In the genomic region with DNA sequence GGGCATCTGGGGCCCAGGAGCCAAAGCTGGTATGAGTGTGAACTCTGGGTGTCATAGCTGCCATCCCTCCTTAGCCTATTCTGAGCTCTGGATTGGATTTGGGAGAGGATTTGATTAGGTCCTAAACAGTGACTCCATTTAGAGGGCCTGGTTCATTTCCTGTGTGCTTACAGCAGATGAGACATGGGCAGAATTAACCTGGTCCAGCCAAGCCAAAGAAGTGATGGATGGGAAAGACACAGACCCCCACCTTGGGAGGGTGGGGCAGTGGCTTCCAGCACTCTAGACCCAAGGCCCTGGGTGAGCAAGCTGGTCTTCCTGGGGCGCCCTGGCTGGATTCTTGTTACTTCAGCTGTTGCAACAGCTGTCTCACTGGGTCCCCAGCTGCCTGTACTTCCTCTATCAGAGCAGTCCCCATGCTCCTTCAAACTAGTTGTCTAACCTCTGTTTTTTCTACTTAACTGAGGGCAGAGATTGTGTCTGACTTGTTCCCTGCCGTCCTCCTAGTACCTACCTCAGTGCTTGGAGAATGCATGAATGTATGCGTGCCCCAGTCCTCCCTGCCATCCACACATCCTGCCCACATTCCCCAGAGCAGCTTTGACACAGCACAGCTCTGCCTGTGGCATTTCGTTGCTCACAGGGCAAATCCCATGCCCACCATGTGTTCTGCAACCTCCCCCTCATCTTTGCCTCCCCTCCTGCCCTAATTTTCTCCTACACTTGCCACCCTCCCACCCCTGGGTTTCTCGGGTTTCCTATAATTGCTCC, we compare ENCODE assay signal across 8 cellular contexts.
DNase-seq lines count a peak whose midpoint lies in the region; ATAC-seq lines count a peak whose summit lies in the region.

No MANE protein-coding gene starts in this region.

- H3K36me3 Mint-ChIP-seq in T-helper 1 cell treated with Interleukin-12 subunit alpha and Interleukin-12 subunit beta and Interleukin-4 antibody, amounts not matched to agents 30 μg/mL and 1 μg/mL, for 36 hours (ENCODE audit: low read depth): peaks cover 7% of the 10 kb centered on the region

- peak overlapping the region; percentile 82 for H3K27ac Mint-ChIP-seq in T-helper 1 cell treated with Interleukin-12 subunit alpha and Interleukin-12 subunit beta and Interleukin-4 antibody, amounts not matched to agents 30 μg/mL and 1 μg/mL, for 36 hours

- peak overlapping the region; percentile 77 for H3K27ac ChIP-seq in epithelial cell of prostate

- ATAC-seq in GM19372 (IDR thresholded peaks at IDR 0.05; ENCODE audit: low read depth, unreplicated experiment) (peak; percentile 18), HG03575 (IDR thresholded peaks at IDR 0.05; ENCODE audit: extremely low read depth, insufficient number of reproducible peaks, low FRiP score, unreplicated experiment) (peak; percentile 1)

- peak overlapping the region; percentile 62 for H3K4me3 Mint-ChIP-seq in T-helper 1 cell treated with Interleukin-12 subunit alpha and Interleukin-12 subunit beta and Interleukin-4 antibody, amounts not matched to agents 30 μg/mL and 1 μg/mL, for 36 hours

- peaks cover 45% of the 10 kb centered on the region for H3K4me1 Mint-ChIP-seq in T-helper 1 cell treated with Interleukin-12 subunit alpha and Interleukin-12 subunit beta and Interleukin-4 antibody, amounts not matched to agents 30 μg/mL and 1 μg/mL, for 36 hours (ENCODE audit: low read depth)

- H3K9me3 Mint-ChIP-seq in T-helper 1 cell treated with Interleukin-12 subunit alpha and Interleukin-12 subunit beta and Interleukin-4 antibody, amounts not matched to agents 30 μg/mL and 1 μg/mL, for 36 hours: no peaks in the 10 kb centered on the region

- H3K27me3 Mint-ChIP-seq in T-helper 1 cell treated with Interleukin-12 subunit alpha and Interleukin-12 subunit beta and Interleukin-4 antibody, amounts not matched to agents 30 μg/mL and 1 μg/mL, for 36 hours (ENCODE audit: low read depth): no peaks in the 10 kb centered on the region

- DNase-seq in Ammon's horn (ENCODE audit: low spot score) (peak; percentile 61), epithelial cell of prostate (ENCODE audit: low read depth, low spot score) (no peak), pons (ENCODE audit: low spot score) (peak; percentile 55), NCI-H2196 (lab: John Stamatoyannopoulos, UW; ENCODE audit: unreplicated experiment) (no peak), NCI-H1105 (lab: John Stamatoyannopoulos, UW) (no peak)

Comparison
In these comparisons a context has a peak if more than half of its experiments do, and no peak if none do; other contexts are left out.
1. DNase-seq: peak in Ammon's horn (single experiment) and pons (single experiment); none in epithelial cell of prostate (single experiment), NCI-H2196 (single experiment) and NCI-H1105 (single experiment).